8 cellular contexts compared by ENCODE assay signal in the genomic region with DNA sequence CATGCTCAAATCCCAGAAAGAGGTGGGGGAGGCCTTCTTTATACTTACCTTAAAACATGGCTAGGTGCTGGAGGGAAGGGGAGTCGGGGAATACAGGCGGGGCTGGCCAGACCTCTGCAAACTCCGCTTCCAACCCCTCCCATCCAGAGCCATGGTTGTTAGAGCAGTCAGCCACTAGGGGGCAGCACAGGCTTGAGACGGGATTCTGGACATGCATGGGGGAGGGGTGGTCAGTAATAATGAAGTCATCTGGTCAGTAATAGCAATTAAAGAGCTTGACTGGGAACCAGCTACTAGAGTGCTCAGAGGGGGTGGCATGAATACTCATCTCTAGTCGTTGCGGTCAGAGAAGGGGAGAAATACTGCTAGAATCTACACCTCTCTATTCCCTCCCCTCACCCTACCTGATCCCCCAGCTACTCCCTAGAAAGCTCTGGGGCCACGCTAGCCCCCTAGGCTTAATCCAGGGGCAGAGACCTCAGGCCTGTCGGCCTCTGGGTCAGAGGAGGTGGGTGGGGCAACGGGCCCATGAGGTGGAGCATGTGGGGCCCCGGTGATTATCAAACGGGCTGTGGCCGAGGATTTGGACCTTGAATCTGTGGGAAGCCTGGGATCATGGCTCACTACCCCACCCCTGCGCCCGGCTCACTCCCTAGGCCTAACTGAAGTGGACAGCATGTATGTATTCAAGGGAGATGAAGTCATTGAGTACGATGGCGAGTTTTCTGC. TPM values are rescaled to one million over a fixed set of nuclear protein-coding genes. Genes with fewer than 3 reads are reported as not detected.
A peak's percentile ranks its signal among the peaks of the same experiment; 100 is the strongest.
DNase-seq lines count a peak whose midpoint lies in the region; ATAC-seq, FAIRE-seq and TF ChIP-seq lines count a peak whose summit lies in the region.

No MANE protein-coding gene starts in this region.

- H3K4me2 ChIP-seq in astrocyte (ENCODE audit: low read length), result peak overlapping the region; percentile 46

- H4K20me1 ChIP-seq in astrocyte (ENCODE audit: insufficient read depth, low read length), result no peaks in the 10 kb centered on the region

- peaks cover 2 to 9% of the 10 kb centered on the region in 2 donors for H3K27me3 Mint-ChIP-seq in CD8-positive, alpha-beta memory T cell
- peaks cover 4% of the 10 kb centered on the region for H3K27me3 Mint-ChIP-seq in astrocyte (ENCODE audit: low read depth, unreplicated experiment)

- TF ChIP-seq CTCF in astrocyte (IDR thresholded peaks at IDR 0.05; ENCODE audit: insufficient read depth, low read depth, low read length), result peak; percentile 93

- H3K36me3 Mint-ChIP-seq in CD8-positive, alpha-beta memory T cell, result no peaks in the 10 kb centered on the region
- no peaks in the 10 kb centered on the region for H3K36me3 Mint-ChIP-seq in astrocyte (ENCODE audit: low read depth, unreplicated experiment)

- no peak overlapping the region for H3K4me3 ChIP-seq in CD8-positive, alpha-beta memory T cell (ENCODE audit: low read length)
- H3K4me3 ChIP-seq in astrocyte (ENCODE audit: insufficient read depth, low read depth, low read length), result no peak overlapping the region

- no peaks in the 10 kb centered on the region for H3K9me3 ChIP-seq in CD8-positive, alpha-beta memory T cell (ENCODE audit: low read length)
- H3K9me3 ChIP-seq in astrocyte (ENCODE audit: insufficient read depth, low read depth, low read length), result no peaks in the 10 kb centered on the region

- POLR2A ChIA-PET in CD8-positive, alpha-beta memory T cell (lab: Charles Lee), result no interaction called here

- CTCF ChIA-PET in CD8-positive, alpha-beta memory T cell (lab: Charles Lee), result interaction anchor here (0.6 to 5.1 kb wide), 23 partner anchors 9 to 215 kb away, joined by 3 to 80 read pairs (median 4); a partner anchor contains a TSS

- no peak for TF ChIP-seq POLR2A in H54 (IDR thresholded peaks at IDR 0.05; ENCODE audit: low read depth, low read length)

- no peaks in the 10 kb centered on the region for H3K4me1 Mint-ChIP-seq in CD8-positive, alpha-beta memory T cell
- H3K4me1 Mint-ChIP-seq in astrocyte (ENCODE audit: low read depth, unreplicated experiment), result peaks cover 5% of the 10 kb centered on the region

- no peak overlapping the region for H2AFZ ChIP-seq in astrocyte (ENCODE audit: low read depth, low read length)

- H3K27ac ChIP-seq in CD8-positive, alpha-beta memory T cell (ENCODE audit: low read depth, low read length), result no peak overlapping the region
- no peak overlapping the region for H3K27ac ChIP-seq in astrocyte (ENCODE audit: low read depth, low read length)

- no peaks in the 10 kb centered on the region for H3K79me2 ChIP-seq in astrocyte (ENCODE audit: insufficient read depth, low read length)

- peaks cover 3% of the 10 kb centered on the region for H3K4me1 ChIP-seq in CD8-positive, alpha-beta memory T cell (ENCODE audit: insufficient read depth, low read length)
- H3K4me1 ChIP-seq in astrocyte (ENCODE audit: insufficient read depth, low read length), result peaks cover 20% of the 10 kb centered on the region

- no peak for ATAC-seq in GM21786 (IDR thresholded peaks at IDR 0.05; ENCODE audit: unreplicated experiment)

- H3K4me3 Mint-ChIP-seq in CD8-positive, alpha-beta memory T cell, result no peak overlapping the region
- H3K4me3 Mint-ChIP-seq in astrocyte (ENCODE audit: unreplicated experiment), result no peak overlapping the region

- H3K9me3 Mint-ChIP-seq in CD8-positive, alpha-beta memory T cell, result no peaks in the 10 kb centered on the region
- H3K9me3 Mint-ChIP-seq in astrocyte (ENCODE audit: unreplicated experiment), result peaks cover 5% of the 10 kb centered on the region

- H3K27ac Mint-ChIP-seq in CD8-positive, alpha-beta memory T cell, result no peak overlapping the region
- H3K27ac Mint-ChIP-seq in astrocyte (ENCODE audit: unreplicated experiment), result no peak overlapping the region

- DNase-seq in CD8-positive, alpha-beta memory T cell, result peak; percentile 58 to 85 (median 76)
- peak; percentile 78 for DNase-seq in H54 (ENCODE audit: insufficient read length, low spot score)
- peak; percentile 74 for DNase-seq in NCI-H187 treated with DMSO at 0.1 percent for 48 hours (lab: John Stamatoyannopoulos, UW)
- peak; percentile 87 for DNase-seq in T-helper 9 cell
- peak; percentile 67 for DNase-seq in astrocyte (ENCODE audit: low read depth)
- peak; percentile 79 for DNase-seq in hepatic stellate cell (ENCODE audit: low spot score)
- peak; percentile 72 for DNase-seq in putamen (ENCODE audit: low spot score)

- H3K36me3 ChIP-seq in CD8-positive, alpha-beta memory T cell (ENCODE audit: insufficient read depth, low read length), result no peaks in the 10 kb centered on the region
- H3K36me3 ChIP-seq in astrocyte (ENCODE audit: insufficient read depth, low read length), result no peaks in the 10 kb centered on the region

- FAIRE-seq in H54 (lab: Jason Lieb, UNC) (no peak), astrocyte (lab: Jason Lieb, UNC) (peak; percentile 9)

- peak overlapping the region; percentile 32 for H3K9ac ChIP-seq in astrocyte (ENCODE audit: low read length)

- H3K27me3 ChIP-seq in CD8-positive, alpha-beta memory T cell (ENCODE audit: insufficient read depth, low read length, poor library complexity, severe bottlenecking), result no peaks in the 10 kb centered on the region
- H3K27me3 ChIP-seq in astrocyte (ENCODE audit: insufficient read depth, low read length), result no peaks in the 10 kb centered on the region

RNA-seq across cellular contexts. Expression of a gene that starts 2.9 kb away (rescaled TPM):
- not detected for total RNA-seq in CD8-positive, alpha-beta memory T cell
- not detected for polyA plus RNA-seq in CD8-positive, alpha-beta memory T cell
- 1.7 and 2.1 TPM in 2 replicates for total RNA-seq in astrocyte

RNA-seq across cellular contexts. Expression of a gene that starts 11.9 kb away (rescaled TPM):
- total RNA-seq in CD8-positive, alpha-beta memory T cell, result 10 to 100 TPM; 77.4 to 81.4 TPM
- polyA plus RNA-seq in CD8-positive, alpha-beta memory T cell, result 9.1 TPM
- total RNA-seq in astrocyte, result 374 and 470 TPM in 2 replicates

RNA-seq across cellular contexts. Expression of a gene that starts 41.9 kb away (rescaled TPM):
- total RNA-seq in CD8-positive, alpha-beta memory T cell, result not detected
- not detected for polyA plus RNA-seq in CD8-positive, alpha-beta memory T cell
- total RNA-seq in astrocyte, result not detected in 2 replicates
